Comparison of ENCODE assay signal across 19 cellular contexts in genomic region chr17:49775546-49776260, GRCh38. TPM values are rescaled to one million over a fixed set of nuclear protein-coding genes. Genes with fewer than 3 reads are reported as not detected.
DNase-seq lines count a peak whose midpoint lies in the region; ATAC-seq, FAIRE-seq and TF ChIP-seq lines count a peak whose summit lies in the region.
"Had no signal": no experiment of that assay in that cellular context is flagged by ENCODE, and none has a peak within 500 bp of the region (broad histone marks: within the 10 kb centered on the region; RNA-seq: fewer than 3 reads in every experiment).

No MANE protein-coding gene starts in this region.

- H3K14ac ChIP-seq in H1 (ENCODE audit: insufficient read length): no peak overlapping the region

- BruUV-seq in HepG2 (replicated peaks; lab: Mats Ljungman, UMichigan) (no TSS peak), PC-3 (replicated peaks; lab: Mats Ljungman, UMichigan) (no TSS peak)

- H3K9ac ChIP-seq in H1 (replicated peaks in 1 of 4; ENCODE audit: extremely low read depth in 1 of 4, low read depth in 3 of 4, low read length in 3 of 4) (no peak overlapping the region), HepG2 (ENCODE audit: insufficient read depth, low read depth, low read length) (no peak overlapping the region), subcutaneous abdominal adipose tissue (ENCODE audit: low read length in 5 of 5) (no peak overlapping the region), PC-3 (ENCODE audit: low read length) (no peak overlapping the region)

- H3K79me1 ChIP-seq in H1 (ENCODE audit: low read depth, low read length): no peaks in the 10 kb centered on the region

- H3K79me2 ChIP-seq in H1 (ENCODE audit: control insufficient read depth in 1 of 2, insufficient read depth in 2 of 2, low read length in 2 of 2) (no peaks in the 10 kb centered on the region), HepG2 (ENCODE audit: insufficient read depth, low read length) (no peaks in the 10 kb centered on the region), PC-3 (ENCODE audit: low read length) (no peaks in the 10 kb centered on the region)

- no peak overlapping the region for H3K18ac ChIP-seq in H1 (ENCODE audit: extremely low read depth, low read length)

- peak; percentile 21 for DNase-seq in M059J (ENCODE audit: low read depth)
- no peak for DNase-seq in H1 (ENCODE audit: low read depth in 1 of 2, low spot score in 2 of 2)
- DNase-seq in HepG2 (ENCODE audit: low spot score): peak; percentile 18
- no peak for DNase-seq in T-helper 1 cell
- no peak for DNase-seq in PC-3
- DNase-seq: activated CD8-positive, alpha-beta memory T cell treated with anti-CD3 and anti-CD28 coated beads, Interleukin-2, amount 10 ng/mL, durations not matched to agents 7 days and 5 days; activated naive CD8-positive, alpha-beta T cell treated with anti-CD3 and anti-CD28 coated beads for 36 hours; CD4-positive, alpha-beta T cell; GDM1; left colon; NCI-H1105 treated with DMSO at 0.1 percent for 48 hours; NCI-H510A treated with DMSO at 0.1 percent for 48 hours; nucleus accumbens had no signal

- WGBS in H1 (ENCODE audit: extremely low coverage in 1 of 2, insufficient coverage in 1 of 2, insufficient read length in 1 of 2, insufficient replicate concordance in 2 of 2, low coverage in 1 of 2, low lambda C conversion rate in 2 of 2, missing lambda C conversion rate in 1 of 2), 2 experiments: 91% methylated on average over 8 of the region's 8 CpGs; no CpG with 5 or more reads in 1 of the 2 experiments
- WGBS in HepG2 (ENCODE audit: low lambda C conversion rate): 54% methylated on average over 8 of the region's 8 CpGs

- H3K23ac ChIP-seq in H1 (ENCODE audit: insufficient read length): no peak overlapping the region

- no peak overlapping the region for H2BK5ac ChIP-seq in H1 (ENCODE audit: low read depth, low read length)

- H3F3A ChIP-seq in PC-3 (ENCODE audit: low read length, unreplicated experiment): no peaks in the 10 kb centered on the region

- TF ChIP-seq EP300 in H1 (IDR thresholded peaks at IDR 0.05; ENCODE audit: borderline replicate concordance in 1 of 2, low read depth in 2 of 2, low read length in 2 of 2) (no peak), HepG2 (IDR thresholded peaks at IDR 0.05; ENCODE audit: low read depth in 2 of 2, low read length in 2 of 2) (no peak), HepG2 (CRISPR knock-in tag; IDR thresholded peaks at IDR 0.05; ENCODE audit: borderline replicate concordance) (no peak)

- TF ChIP-seq CTCF in H1 (IDR thresholded peaks at IDR 0.05; ENCODE audit: control extremely low read depth in 1 of 3, insufficient read depth in 1 of 3, low read depth in 1 of 3, low read length in 3 of 3) (no peak), HepG2 (CRISPR knock-in tag; IDR thresholded peaks at IDR 0.05) (no peak), PC-3 (conservative IDR thresholded peaks at IDR 0.05; ENCODE audit: low read depth, low read length) (no peak)

- no peak overlapping the region for H3K27ac ChIP-seq in H1 (ENCODE audit: low read depth, low read length)
- no peak overlapping the region for H3K27ac ChIP-seq in HepG2 (ENCODE audit: extremely low read length, insufficient read depth, low read length)
- H3K27ac ChIP-seq in subcutaneous abdominal adipose tissue (ENCODE audit: low read depth, low read length): peak overlapping the region; percentile 63
- no peak overlapping the region for H3K27ac ChIP-seq in PC-3 (ENCODE audit: low read length)

- FAIRE-seq in H1 (lab: Jason Lieb, UNC) (no peak), HepG2 (lab: Jason Lieb, UNC) (no peak)
- FAIRE-seq: GM18507, HTR-8/SVneo, TTC549 had no signal

- H3K9me3 ChIP-seq in H1 (ENCODE audit: insufficient read depth in 2 of 2, low read depth in 1 of 2, low read length in 1 of 2) (no peaks in the 10 kb centered on the region), HepG2 (ENCODE audit: low read length) (no peaks in the 10 kb centered on the region), subcutaneous abdominal adipose tissue (ENCODE audit: control insufficient read depth in 5 of 5, low read length in 5 of 5) (no peaks in the 10 kb centered on the region), PC-3 (ENCODE audit: low read length) (no peaks in the 10 kb centered on the region)

- intact Hi-C loops in HepG2 (cut with micrococcal nuclease; ENCODE audit: unreplicated experiment) (no loop called here), PC-3 (cut with micrococcal nuclease) (no loop called here)

- H2BK15ac ChIP-seq in H1 (ENCODE audit: low read length): no peak overlapping the region

- no peak overlapping the region for H2BK120ac ChIP-seq in H1 (replicated peaks; ENCODE audit: low read depth, low read length)

- H3K56ac ChIP-seq in H1 (replicated peaks; ENCODE audit: insufficient read length, low read depth, low read length): no peak overlapping the region

- no peaks in the 10 kb centered on the region for H3K23me2 ChIP-seq in H1 (ENCODE audit: low read depth, low read length)

- no peak overlapping the region for H2AK5ac ChIP-seq in H1 (ENCODE audit: low read depth, low read length)

- H4K8ac ChIP-seq in H1 (ENCODE audit: extremely low read depth, insufficient read depth, low read length): no peak overlapping the region

- H3K36me3 ChIP-seq in H1 (ENCODE audit: control insufficient read depth in 2 of 4, insufficient read depth in 4 of 4, low read length in 3 of 4) (no peaks in the 10 kb centered on the region), HepG2 (replicated peaks in 1 of 2; ENCODE audit: control insufficient read depth in 1 of 2, insufficient read depth in 2 of 2, low read length in 2 of 2) (no peaks in the 10 kb centered on the region), subcutaneous abdominal adipose tissue (ENCODE audit: control insufficient read depth in 5 of 5, insufficient read depth in 5 of 5, low read length in 5 of 5) (no peaks in the 10 kb centered on the region), PC-3 (ENCODE audit: low read depth, low read length) (no peaks in the 10 kb centered on the region)

- H3K4me1 ChIP-seq in H1 (replicated peaks in 1 of 4; ENCODE audit: control insufficient read depth in 3 of 4, insufficient read depth in 4 of 4, low read length in 3 of 4) (peaks cover 0 to 3% (median 0%) of the 10 kb centered on the region in 4 experiments; a peak in 2 of 7 replicates), HepG2 (ENCODE audit: insufficient read depth, low read length) (no peaks in the 10 kb centered on the region; the same call in 1 of the 2 replicates), subcutaneous abdominal adipose tissue (ENCODE audit: control insufficient read depth in 5 of 5, insufficient read depth in 5 of 5, low read length in 5 of 5) (peaks cover 9 to 35% (median 29%) of the 10 kb centered on the region in 5 donors), PC-3 (ENCODE audit: insufficient read depth, low read length) (peaks cover 13% of the 10 kb centered on the region)

- H3K4me3 ChIP-seq in H1 (ENCODE audit: extremely low read depth in 1 of 4, insufficient read depth in 2 of 4, low read depth in 3 of 4, low read length in 4 of 4) (no peak overlapping the region), HepG2 (replicated peaks in 1 of 3; ENCODE audit: insufficient read depth in 1 of 3, low read depth in 2 of 3, low read length in 3 of 3) (no peak overlapping the region), subcutaneous abdominal adipose tissue (ENCODE audit: low read depth in 1 of 5, low read length in 5 of 5) (no peak overlapping the region), PC-3 (ENCODE audit: low read length) (no peak overlapping the region)

- H3K9me2 ChIP-seq in PC-3 (replicated peaks; ENCODE audit: low read length): no peaks in the 10 kb centered on the region

- in situ Hi-C loops in HepG2 (cut with HindIII; ENCODE audit: extremely low pct_ligation_motif_present, low pct_unique_long_range_greater_than_20kb): no loop called here

- ATAC-seq in HepG2 (peak; percentile 47; the same call in 2 of the 3 replicates), PC-3 (no peak), GM21723 (IDR thresholded peaks at IDR 0.05; ENCODE audit: unreplicated experiment) (no peak), GM18870 (IDR thresholded peaks at IDR 0.05; ENCODE audit: unreplicated experiment) (no peak)
- ATAC-seq: activated CD8-positive, alpha-beta memory T cell treated with anti-CD3 and anti-CD28 coated beads, Interleukin-2, amount 10 ng/mL, durations not matched to agents 7 days and 5 days; left colon had no signal

- H3K27me3 ChIP-seq in H1 (replicated peaks in 1 of 4; ENCODE audit: control insufficient read depth in 3 of 4, extremely low read depth in 1 of 4, insufficient read depth in 3 of 4, low read length in 3 of 4): no peaks in the 10 kb centered on the region
- peaks cover 2 to 14% of the 10 kb centered on the region in 2 experiments; a peak in 3 of 5 replicates for H3K27me3 ChIP-seq in HepG2 (ENCODE audit: control insufficient read depth in 1 of 2, insufficient read depth in 2 of 2, low read length in 2 of 2)
- H3K27me3 ChIP-seq in subcutaneous abdominal adipose tissue (ENCODE audit: control insufficient read depth in 5 of 5, insufficient read depth in 4 of 5, low read length in 5 of 5): no peaks in the 10 kb centered on the region
- H3K27me3 ChIP-seq in PC-3 (ENCODE audit: low read length): no peaks in the 10 kb centered on the region

- H2BK12ac ChIP-seq in H1 (ENCODE audit: low read depth, low read length): no peak overlapping the region

- H4K20me1 ChIP-seq in H1 (replicated peaks in 1 of 2; ENCODE audit: control insufficient read depth in 1 of 2, insufficient read depth in 2 of 2, low read length in 2 of 2) (no peaks in the 10 kb centered on the region), HepG2 (ENCODE audit: insufficient read depth, low read length) (no peaks in the 10 kb centered on the region), PC-3 (ENCODE audit: low read length) (no peaks in the 10 kb centered on the region)

- CTCF ChIA-PET in H1 (lab: Charles Lee; ENCODE audit: partially characterized antibody) (interaction anchor here (0.7 to 2.5 kb wide), 2 partner anchors 63 to 67 kb away, joined by 3 to 12 read pairs; partner anchors contain the start of gene SLC35B1), HepG2 (lab: Yijun Ruan, JAX; ENCODE audit: low intra/inter-chr PET ratio, low total read pairs) (no interaction called here), PC-3 (lab: Charles Lee) (no interaction called here)

- TF ChIP-seq POLR2A in H1 (IDR thresholded peaks at IDR 0.05; ENCODE audit: control extremely low read depth in 1 of 2, low read depth in 2 of 2, low read length in 2 of 2): no peak
- no peak for TF ChIP-seq POLR2A in HepG2 (IDR thresholded peaks at IDR 0.05; ENCODE audit: insufficient read depth in 1 of 2, low read depth in 2 of 2, low read length in 2 of 2)

- H2AFZ ChIP-seq in H1 (ENCODE audit: low read length): no peak overlapping the region
- H2AFZ ChIP-seq in HepG2 (ENCODE audit: low read length): no peak overlapping the region
- no peak overlapping the region for H2AFZ ChIP-seq in PC-3 (ENCODE audit: low read length)

- POLR2A ChIA-PET in H1 (lab: Charles Lee; ENCODE audit: partially characterized antibody) (interaction anchor here (0.5 to 6.6 kb wide), 4 partner anchors 8 to 17 kb away, joined by 3 to 59 read pairs (median 13); partner anchors contain the start of genes FAM117A and KAT7), HepG2 (lab: Yijun Ruan, JAX) (interaction anchor here (1.1 to 1.4 kb wide), 2 partner anchors 11 to 13 kb away, joined by 4 to 5 read pairs; partner anchors contain the start of gene FAM117A), PC-3 (lab: Charles Lee; ENCODE audit: unreplicated experiment) (no interaction called here)

- H4K5ac ChIP-seq in H1 (ENCODE audit: insufficient read length, low read depth, low read length): no peak overlapping the region

- TF ChIP-seq RAD21 in H1 (IDR thresholded peaks at IDR 0.05 in 1 of 2, conservative IDR thresholded peaks at IDR 0.05 in 1 of 2; ENCODE audit: low read depth in 2 of 2, low read length in 2 of 2) (no peak), HepG2 (CRISPR knock-in tag; IDR thresholded peaks at IDR 0.05) (no peak)

- no peak overlapping the region for H2BK20ac ChIP-seq in H1 (ENCODE audit: low read length)

- H3K4ac ChIP-seq in H1 (replicated peaks; ENCODE audit: insufficient read length, low read depth, low read length): no peak overlapping the region

- H3K4me2 ChIP-seq in H1 (ENCODE audit: insufficient read depth in 1 of 2, low read depth in 2 of 2, low read length in 2 of 2) (no peak overlapping the region), HepG2 (ENCODE audit: low read depth, low read length) (no peak overlapping the region), PC-3 (ENCODE audit: low read length) (no peak overlapping the region)

- no peak overlapping the region for H4K91ac ChIP-seq in H1 (replicated peaks; ENCODE audit: insufficient read length, low read length)

RNA-seq across cellular contexts. Expression of gene FAM117A, which starts 11.8 kb away (rescaled TPM):
- total RNA-seq in M059J (2014; rRNA removed; shearing (Covaris generic)): 10.5 and 12.3 TPM in 2 replicates
- 25.3 and 28.4 TPM in 2 replicates for total RNA-seq in H1 (2021; fragmentation: NEBNext Ultra II Directional; extraction: Animal tissue kit (Norgen Biotek cat#: 25700))
- polyA plus RNA-seq in H1 (2011; rRNA removed): 45.7 and 52.3 TPM in 2 replicates
- 26.3 TPM for polyA plus RNA-seq in H1 (2011; cell fraction: cytosol; rRNA removed)
- 35.8 TPM for polyA plus RNA-seq in H1 (2011; cell fraction: nucleus; rRNA removed)
- 23.6 to 29.0 TPM (median 26.4 TPM) in 4 replicates for polyA plus RNA-seq in H1 (2012, experiment 1 of 2)
- 23.9 TPM for polyA plus RNA-seq in H1 (2012, experiment 2 of 2)
- 29.6 TPM for polyA plus RNA-seq in H1 (2013, experiment 1 of 2)
- polyA plus RNA-seq in H1 (2013, experiment 2 of 2): 32.5 TPM
- 15.5 and 22.0 TPM in 2 replicates for polyA minus RNA-seq in H1 (2011; rRNA and poly(A)+ RNA removed)
- 19.9 TPM for polyA minus RNA-seq in H1 (2011; cell fraction: cytosol; rRNA and poly(A)+ RNA removed)
- polyA minus RNA-seq in H1 (2011; cell fraction: nucleus; rRNA and poly(A)+ RNA removed): 19.4 TPM
- 12.1 and 12.3 TPM in 2 replicates for total RNA-seq in HepG2 (2016; rRNA removed; fragmentation: Illumina TruSeq; extraction: Trizol)
- 10.9 and 12.0 TPM in 2 replicates for total RNA-seq in HepG2 (2016; cell fraction: cytosol; rRNA removed; fragmentation: Illumina TruSeq; extraction: Trizol; ENCODE audit: low read depth)
- total RNA-seq in HepG2 (2016; cell fraction: insoluble cytoplasmic fraction; rRNA removed; fragmentation: Illumina TruSeq; extraction: Trizol): 9.9 and 12.6 TPM in 2 replicates
- total RNA-seq in HepG2 (2016; cell fraction: membrane; rRNA removed; fragmentation: Illumina TruSeq; extraction: Trizol): 21.3 and 21.9 TPM in 2 replicates
- 8.1 and 8.9 TPM in 2 replicates for total RNA-seq in HepG2 (2016; cell fraction: nucleus; rRNA removed; fragmentation: Illumina TruSeq; extraction: Trizol)
- 19.8 and 22.0 TPM in 2 replicates for polyA plus RNA-seq in HepG2 (2011; rRNA removed)
- polyA plus RNA-seq in HepG2 (2011; cell fraction: cytosol; rRNA removed): 11.4 and 15.9 TPM in 2 replicates
- polyA plus RNA-seq in HepG2 (2011; cell fraction: nucleus; rRNA removed): 17.2 and 20.5 TPM in 2 replicates
- 11.3 and 12.2 TPM in 2 replicates for polyA plus RNA-seq in HepG2 (2012)
- 19.0 and 20.2 TPM in 2 replicates for polyA plus RNA-seq in HepG2 (2016; cell fraction: cytosol; fragmentation: Illumina TruSeq; extraction: Trizol; ENCODE audit: low read depth)
- 19.2 and 23.6 TPM in 2 replicates for polyA plus RNA-seq in HepG2 (2016; cell fraction: insoluble cytoplasmic fraction; fragmentation: Illumina TruSeq; extraction: Trizol; ENCODE audit: low read depth)
- 28.9 and 33.3 TPM in 2 replicates for polyA plus RNA-seq in HepG2 (2016; cell fraction: membrane; fragmentation: Illumina TruSeq; extraction: Trizol; ENCODE audit: low read depth)
- polyA plus RNA-seq in HepG2 (2016; cell fraction: nucleus; fragmentation: Illumina TruSeq; extraction: Trizol; ENCODE audit: insufficient read depth, low read depth): 20.1 and 22.1 TPM in 2 replicates
- 32.1 TPM in 1 of 2 replicates, not detected in the other for polyA minus RNA-seq in HepG2 (2011; rRNA and poly(A)+ RNA removed; ENCODE audit: low replicate concordance)
- 6.7 and 8.0 TPM in 2 replicates for polyA minus RNA-seq in HepG2 (2011; cell fraction: cytosol; rRNA and poly(A)+ RNA removed)
- 7.9 and 8.7 TPM in 2 replicates for polyA minus RNA-seq in HepG2 (2011; cell fraction: nucleus; rRNA and poly(A)+ RNA removed)
- 9.7 and 16.3 TPM in 2 replicates for total RNA-seq in PC-3 (2014; rRNA removed)

RNA-seq across cellular contexts. Expression of gene KAT7, which starts 12.8 kb away (rescaled TPM):
- 28.2 and 50.4 TPM in 2 replicates for total RNA-seq in M059J (2014; rRNA removed; shearing (Covaris generic))
- total RNA-seq in H1 (2021; fragmentation: NEBNext Ultra II Directional; extraction: Animal tissue kit (Norgen Biotek cat#: 25700)): 138 and 139 TPM in 2 replicates
- polyA plus RNA-seq in H1 (2011; rRNA removed) (56.2 and 90.9 TPM in 2 replicates), HepG2 (2011; rRNA removed) (17.2 and 21.2 TPM in 2 replicates)
- 70.9 TPM for polyA plus RNA-seq in H1 (2011; cell fraction: cytosol; rRNA removed)
- 44.8 TPM for polyA plus RNA-seq in H1 (2011; cell fraction: nucleus; rRNA removed)
- polyA plus RNA-seq in H1 (2012, experiment 1 of 2): 68.5 to 97.8 TPM (median 78.6 TPM) in 4 replicates
- 57.4 TPM for polyA plus RNA-seq in H1 (2012, experiment 2 of 2)
- 104 TPM for polyA plus RNA-seq in H1 (2013, experiment 1 of 2)
- polyA plus RNA-seq in H1 (2013, experiment 2 of 2): 104 TPM
- 172 and 217 TPM in 2 replicates for polyA minus RNA-seq in H1 (2011; rRNA and poly(A)+ RNA removed)
- 115 TPM for polyA minus RNA-seq in H1 (2011; cell fraction: cytosol; rRNA and poly(A)+ RNA removed)
- polyA minus RNA-seq in H1 (2011; cell fraction: nucleus; rRNA and poly(A)+ RNA removed): 104 TPM
- total RNA-seq in HepG2 (2016; rRNA removed; fragmentation: Illumina TruSeq; extraction: Trizol) (39.2 and 43.8 TPM in 2 replicates), PC-3 (2014; rRNA removed) (39.1 and 45.8 TPM in 2 replicates)
- 7.5 and 9.1 TPM in 2 replicates for total RNA-seq in HepG2 (2016; cell fraction: cytosol; rRNA removed; fragmentation: Illumina TruSeq; extraction: Trizol; ENCODE audit: low read depth)
- total RNA-seq in HepG2 (2016; cell fraction: insoluble cytoplasmic fraction; rRNA removed; fragmentation: Illumina TruSeq; extraction: Trizol): 38.8 and 41.1 TPM in 2 replicates
- 14.7 and 17.3 TPM in 2 replicates for total RNA-seq in HepG2 (2016; cell fraction: membrane; rRNA removed; fragmentation: Illumina TruSeq; extraction: Trizol)
- total RNA-seq in HepG2 (2016; cell fraction: nucleus; rRNA removed; fragmentation: Illumina TruSeq; extraction: Trizol): 47.4 and 58.4 TPM in 2 replicates
- polyA plus RNA-seq in HepG2 (2011; cell fraction: cytosol; rRNA removed): 11.2 and 13.2 TPM in 2 replicates
- polyA plus RNA-seq in HepG2 (2011; cell fraction: nucleus; rRNA removed): 21.2 and 24.5 TPM in 2 replicates
- polyA plus RNA-seq in HepG2 (2012): 16.5 and 22.9 TPM in 2 replicates
- 1.2 and 1.6 TPM in 2 replicates for polyA plus RNA-seq in HepG2 (2016; cell fraction: cytosol; fragmentation: Illumina TruSeq; extraction: Trizol; ENCODE audit: low read depth)
- 35.8 and 38.8 TPM in 2 replicates for polyA plus RNA-seq in HepG2 (2016; cell fraction: insoluble cytoplasmic fraction; fragmentation: Illumina TruSeq; extraction: Trizol; ENCODE audit: low read depth)
- 5.3 and 5.7 TPM in 2 replicates for polyA plus RNA-seq in HepG2 (2016; cell fraction: membrane; fragmentation: Illumina TruSeq; extraction: Trizol; ENCODE audit: low read depth)
- 32.7 and 33.9 TPM in 2 replicates for polyA plus RNA-seq in HepG2 (2016; cell fraction: nucleus; fragmentation: Illumina TruSeq; extraction: Trizol; ENCODE audit: insufficient read depth, low read depth)
- 35.4 and 40.6 TPM in 2 replicates for polyA minus RNA-seq in HepG2 (2011; rRNA and poly(A)+ RNA removed; ENCODE audit: low replicate concordance)
- polyA minus RNA-seq in HepG2 (2011; cell fraction: cytosol; rRNA and poly(A)+ RNA removed): 20.4 and 21.7 TPM in 2 replicates
- polyA minus RNA-seq in HepG2 (2011; cell fraction: nucleus; rRNA and poly(A)+ RNA removed): 84.9 and 89.1 TPM in 2 replicates

Comparison
In these comparisons a context has a peak if more than half of its experiments do, and no peak if none do; other contexts are left out.
1. DNase-seq: peak in M059J (single experiment) and HepG2 (single experiment); none in H1 (0 of 2), T-helper 1 cell (0 of 5) and PC-3 (single experiment).